In genomic region chr11:96863520-96863919, GRCh38 we compare ENCODE assay signal across 23 cellular contexts.
DNase-seq lines count a peak whose midpoint lies in the region; ATAC-seq and TF ChIP-seq lines count a peak whose summit lies in the region.
"Had no signal": no experiment of that assay in that cellular context is flagged by ENCODE, and none has a peak within 500 bp of the region (broad histone marks: within the 10 kb centered on the region; RNA-seq: fewer than 3 reads in every experiment).

No MANE protein-coding gene starts in this region.

- H3K27ac ChIP-seq in left ventricle myocardium inferior (replicated peaks) (peak overlapping the region; percentile 84), gastrocnemius medialis (no peak overlapping the region)
- H3K27ac ChIP-seq: A549, neural progenitor cell, transverse colon, VCaP had no signal

- in situ Hi-C loops in gastrocnemius medialis (cut with MboI; ENCODE audit: low sequenced_read_pairs in 4 of 4): no loop called here

- peaks cover 20% of the 10 kb centered on the region for H3K9me3 ChIP-seq in left ventricle myocardium inferior (replicated peaks)
- no peaks in the 10 kb centered on the region for H3K9me3 ChIP-seq in gastrocnemius medialis
- H3K9me3 ChIP-seq: A549, transverse colon had no signal

- H3K4me1 ChIP-seq in left ventricle myocardium inferior: peaks cover 19% of the 10 kb centered on the region
- no peaks in the 10 kb centered on the region for H3K4me1 ChIP-seq in gastrocnemius medialis
- H3K4me1 ChIP-seq: A549, neural progenitor cell, transverse colon had no signal

- TF ChIP-seq CTCF in left ventricle myocardium inferior (IDR thresholded peaks at IDR 0.05; ENCODE audit: borderline replicate concordance): no peak
- no peak for TF ChIP-seq CTCF in gastrocnemius medialis (IDR thresholded peaks at IDR 0.05 in 4 of 5, conservative IDR thresholded peaks at IDR 0.05 in 1 of 5)

- peak; percentile 73 to 78 for ATAC-seq in gastrocnemius medialis
- ATAC-seq: A549 had no signal

- H3K27me3 ChIP-seq in left ventricle myocardium inferior (ENCODE audit: low read depth): no peaks in the 10 kb centered on the region
- H3K27me3 ChIP-seq in gastrocnemius medialis: no peaks in the 10 kb centered on the region
- H3K27me3 ChIP-seq: neural progenitor cell, transverse colon had no signal

- DNase-seq in SHP77 (lab: John Stamatoyannopoulos, UW) (peak; percentile 1 to 25), SHP77 treated with DMSO at 0.1 percent for 48 hours (lab: John Stamatoyannopoulos, UW) (no peak), NCI-H69 (lab: John Stamatoyannopoulos, UW) (peak; percentile 7), left ventricle myocardium inferior (peak; percentile 89), gastrocnemius medialis (peak; percentile 54 to 72), GF-D8 (lab: John Stamatoyannopoulos, UW) (no peak), occipital lobe (lab: John Stamatoyannopoulos, UW) (no peak)
- DNase-seq in activated CD4-positive, alpha-beta T cell treated with anti-CD3 and anti-CD28 coated beads, Interleukin-2, amount 50 U/mL, for 4 hours: no peak
- DNase-seq: activated CD4-positive, alpha-beta T cell treated with anti-CD3 and anti-CD28 coated beads for 4 hours; activated effector memory CD4-positive, alpha-beta T cell treated with anti-CD3 and anti-CD28 coated beads, Interleukin-2, amount 50 U/mL, for 16 hours; activated naive CD8-positive, alpha-beta T cell treated with anti-CD3 and anti-CD28 coated beads for 36 hours; aorta; CD4-positive, CD25-positive, alpha-beta regulatory T cell; effector CD4-positive, alpha-beta T cell; GOT3; KBM-7; NCI-H774; stimulated activated CD4-positive, alpha-beta T cell treated with anti-CD3 and anti-CD28 coated beads, Interleukin-4, amount 100 ng/mL, for 24 hours; T1000; transverse colon had no signal

- H3K36me3 ChIP-seq in left ventricle myocardium inferior: no peaks in the 10 kb centered on the region
- H3K36me3 ChIP-seq in gastrocnemius medialis: no peaks in the 10 kb centered on the region
- H3K36me3 ChIP-seq: neural progenitor cell, transverse colon had no signal

- no peak for TF ChIP-seq POLR2A in gastrocnemius medialis (IDR thresholded peaks at IDR 0.05)

- H3K4me3 ChIP-seq in left ventricle myocardium inferior (no peak overlapping the region), gastrocnemius medialis (no peak overlapping the region)
- H3K4me3 ChIP-seq: A549, neural progenitor cell, transverse colon had no signal

- intact Hi-C loops in left ventricle myocardium inferior (cut with micrococcal nuclease): no loop called here
- intact Hi-C loops in gastrocnemius medialis (cut with DNase I; ENCODE audit: low total_unique reads): no loop called here

Comparison
In these comparisons a context has a peak if more than half of its experiments do, and no peak if none do; other contexts are left out.
1. DNase-seq: peak in SHP77 (2 of 2), NCI-H69 (single experiment), left ventricle myocardium inferior (single experiment) and gastrocnemius medialis (2 of 2); none in SHP77 treated with DMSO at 0.1 percent for 48 hours (single experiment), GF-D8 (single experiment), occipital lobe (single experiment) and activated CD4-positive, alpha-beta T cell treated with anti-CD3 and anti-CD28 coated beads, Interleukin-2, amount 50 U/mL, for 4 hours (0 of 2).